In genomic region chr7:80681272-80681885, GRCh38 we compare ENCODE assay signal across 8 cellular contexts. TPM values are rescaled to one million over a fixed set of nuclear protein-coding genes. Genes with fewer than 3 reads are reported as not detected.
DNase-seq lines count a peak whose midpoint lies in the region; ATAC-seq, FAIRE-seq and TF ChIP-seq lines count a peak whose summit lies in the region.

No MANE protein-coding gene starts in this region.

- intact Hi-C loops in HepG2 (cut with micrococcal nuclease; ENCODE audit: unreplicated experiment), result loop anchor here (1.0 kb wide), 1 partner anchor 253 kb away; no protein-coding TSS in a partner anchor

- no peaks in the 10 kb centered on the region for H3K27me3 ChIP-seq in adipocyte (replicated peaks; ENCODE audit: control insufficient read depth, insufficient read depth, low read length)
- H3K27me3 ChIP-seq in HepG2 (ENCODE audit: control insufficient read depth in 1 of 2, insufficient read depth in 2 of 2, low read length in 2 of 2), result no peaks in the 10 kb centered on the region

- TF ChIP-seq POLR2A in A549 (IDR thresholded peaks at IDR 0.05; ENCODE audit: low read length), result no peak
- no peak for TF ChIP-seq POLR2A in GM18505 (IDR thresholded peaks at IDR 0.05; ENCODE audit: borderline replicate concordance, extremely low read depth, insufficient read depth, insufficient read length)
- TF ChIP-seq POLR2A in HepG2 (IDR thresholded peaks at IDR 0.05; ENCODE audit: insufficient read depth in 1 of 2, low read depth in 2 of 2, low read length in 2 of 2), result no peak
- TF ChIP-seq POLR2A in GM12892 (IDR thresholded peaks at IDR 0.05; ENCODE audit: low read depth, low read length), result no peak

- ATAC-seq in A549 (peak; percentile 94 to 97), GM18505 (IDR thresholded peaks at IDR 0.05; ENCODE audit: unreplicated experiment) (peak; percentile 73), HepG2 (peak; percentile 89), HG03469 (IDR thresholded peaks at IDR 0.05; ENCODE audit: unreplicated experiment) (no peak)

- H3K4me3 ChIP-seq in A549 (no peak overlapping the region), adipocyte (ENCODE audit: low read length) (no peak overlapping the region), HepG2 (replicated peaks in 1 of 3; ENCODE audit: insufficient read depth in 1 of 3, low read depth in 2 of 3, low read length in 3 of 3) (no peak overlapping the region)

- peak; percentile 78 for FAIRE-seq in A549 (lab: Jason Lieb, UNC)
- FAIRE-seq in HepG2 (lab: Jason Lieb, UNC), result peak; percentile 52
- FAIRE-seq in GM12892 (lab: Jason Lieb, UNC), result no peak

- no peak overlapping the region for H3K4me2 ChIP-seq in A549
- no peak overlapping the region for H3K4me2 ChIP-seq in HepG2 (ENCODE audit: low read depth, low read length)

- H3K9me3 ChIP-seq in A549 (no peaks in the 10 kb centered on the region), adipocyte (ENCODE audit: control insufficient read depth, low read length) (no peaks in the 10 kb centered on the region), HepG2 (ENCODE audit: low read length) (no peaks in the 10 kb centered on the region)

- in situ Hi-C loops in HepG2 (cut with HindIII; ENCODE audit: extremely low pct_ligation_motif_present, low pct_unique_long_range_greater_than_20kb), result no loop called here

- peak; percentile 46 to 54 for DNase-seq in A549 (ENCODE audit: low read depth in 1 of 2, low spot score in 1 of 2)
- DNase-seq in LHCN-M2 (ENCODE audit: low read depth), result peak; percentile 52
- peak; percentile 65 for DNase-seq in adipocyte (ENCODE audit: low read depth)
- peak; percentile 43 for DNase-seq in HepG2 (ENCODE audit: low spot score)
- DNase-seq in DMS79 treated with DMSO at 0.1 percent for 48 hours (lab: John Stamatoyannopoulos, UW), result no peak
- DNase-seq in GM12892 (ENCODE audit: insufficient read length), result no peak

- TF ChIP-seq CTCF in A549 (IDR thresholded peaks at IDR 0.05) (peak; percentile 60), HepG2 (CRISPR knock-in tag; IDR thresholded peaks at IDR 0.05) (peak; percentile 61)

- no peaks in the 10 kb centered on the region for H4K20me1 ChIP-seq in HepG2 (ENCODE audit: insufficient read depth, low read length)

- H3K27ac ChIP-seq in A549, result no peak overlapping the region
- no peak overlapping the region for H3K27ac ChIP-seq in HepG2 (ENCODE audit: extremely low read length, insufficient read depth, low read length)

- TF ChIP-seq EP300 in A549 (IDR thresholded peaks at IDR 0.05), result no peak
- no peak for TF ChIP-seq EP300 in HepG2 (IDR thresholded peaks at IDR 0.05; ENCODE audit: low read depth in 2 of 2, low read length in 2 of 2)
- TF ChIP-seq EP300 in HepG2 (CRISPR knock-in tag; IDR thresholded peaks at IDR 0.05; ENCODE audit: borderline replicate concordance), result no peak

- POLR2A ChIA-PET in A549 (lab: Yijun Ruan, JAX), result no interaction called here
- POLR2A ChIA-PET in HepG2 (lab: Yijun Ruan, JAX), result no interaction called here

- no TSS peak for BruUV-seq in HepG2 (replicated peaks; lab: Mats Ljungman, UMichigan)

- H3K4me1 ChIP-seq in A549 (peaks cover 8% of the 10 kb centered on the region; the same call in 2 of the 3 replicates), adipocyte (ENCODE audit: control insufficient read depth, insufficient read depth, low read length) (peaks cover 13% of the 10 kb centered on the region), HepG2 (ENCODE audit: insufficient read depth, low read length) (peaks cover 37% of the 10 kb centered on the region)

- CTCF ChIA-PET in A549 (lab: Yijun Ruan, JAX) (interaction anchor here (0.6 to 4.9 kb wide), 9 partner anchors 9 to 581 kb away, joined by 3 to 36 read pairs (median 3); no protein-coding TSS in a partner anchor), HepG2 (lab: Yijun Ruan, JAX; ENCODE audit: low intra/inter-chr PET ratio, low total read pairs) (interaction anchor here (1.6 kb wide), 1 partner anchor 252 kb away, joined by 10 read pairs; no protein-coding TSS in a partner anchor)

- H3K36me3 ChIP-seq in adipocyte (ENCODE audit: control insufficient read depth, insufficient read depth, low read length, severe bottlenecking), result peaks cover 25% of the 10 kb centered on the region
- H3K36me3 ChIP-seq in HepG2 (replicated peaks in 1 of 2; ENCODE audit: control insufficient read depth in 1 of 2, insufficient read depth in 2 of 2, low read length in 2 of 2), result no peaks in the 10 kb centered on the region

- TF ChIP-seq RAD21 in A549 (conservative IDR thresholded peaks at IDR 0.05 in 1 of 2, IDR thresholded peaks at IDR 0.05 in 1 of 2), result peak; percentile 58 to 64
- TF ChIP-seq RAD21 in HepG2 (CRISPR knock-in tag; IDR thresholded peaks at IDR 0.05), result no peak

- H3K79me2 ChIP-seq in HepG2 (ENCODE audit: insufficient read depth, low read length), result no peaks in the 10 kb centered on the region

- H3K9ac ChIP-seq in adipocyte (ENCODE audit: low read length) (no peak overlapping the region), HepG2 (ENCODE audit: insufficient read depth, low read depth, low read length) (no peak overlapping the region)

- H2AFZ ChIP-seq in HepG2 (ENCODE audit: low read length), result no peak overlapping the region

TF ChIP-seq in A549, 52 proteins besides CTCF, POLR2A, EP300 and RAD21:
- no peak for TF ChIP-seq KDM5A (IDR thresholded peaks at IDR 0.05)
- no peak for TF ChIP-seq FOSL2 (IDR thresholded peaks at IDR 0.05)
- no peak for TF ChIP-seq FOSL2 (CRISPR knock-in tag; IDR thresholded peaks at IDR 0.05)
- no peak for TF ChIP-seq USF2 (IDR thresholded peaks at IDR 0.05)
- TF ChIP-seq HEYL (CRISPR knock-in tag; IDR thresholded peaks at IDR 0.05), result no peak
- TF ChIP-seq SMC3 (IDR thresholded peaks at IDR 0.05), result peak; percentile 65
TF ChIP-seq in A549: peak in this region for 1.

TF ChIP-seq in HepG2, 621 proteins besides CTCF, POLR2A, EP300 and RAD21:
- peak; percentile 55 for TF ChIP-seq STAG1 (CRISPR knock-in tag; IDR thresholded peaks at IDR 0.05)
- TF ChIP-seq SMC3 (IDR thresholded peaks at IDR 0.05; ENCODE audit: low read length), result peak; percentile 47
- no peak for TF ChIP-seq RFX5 (IDR thresholded peaks at IDR 0.05; ENCODE audit: low read depth, low read length)
TF ChIP-seq in HepG2: peak in this region for 2.

RNA-seq across cellular contexts. Expression of gene CD36, which starts 42.9 kb away (rescaled TPM):
- 0.37 and 0.60 TPM in 2 replicates for polyA plus RNA-seq in A549 (2011; rRNA removed)
- 0.03 and 0.06 TPM in 2 replicates for polyA plus RNA-seq in A549 (2012; cell fraction: cytosol; rRNA removed)
- 0.02 TPM in 1 of 2 replicates, not detected in the other for polyA plus RNA-seq in A549 (2012; cell fraction: nucleus; rRNA removed)
- polyA plus RNA-seq in A549 (2017; fragmentation: RNase III; extraction: RNeasy Plus Mini Kit Qiagen cat#74134 plus additional on column Dnase treatment), result 0.11 to 0.13 TPM (median 0.12 TPM) in 3 replicates
- 0.04 TPM in 1 of 2 replicates, not detected in the other for polyA minus RNA-seq in A549 (2011; rRNA and poly(A)+ RNA removed)
- 5.4 and 7.9 TPM in 2 replicates for total RNA-seq in LHCN-M2 (2014; rRNA removed)
- 1.7 TPM for polyA plus RNA-seq in LHCN-M2 (2012)
- total RNA-seq in HepG2 (2016; rRNA removed; fragmentation: Illumina TruSeq; extraction: Trizol), result 3.4 and 4.8 TPM in 2 replicates
- total RNA-seq in HepG2 (2016; cell fraction: cytosol; rRNA removed; fragmentation: Illumina TruSeq; extraction: Trizol; ENCODE audit: low read depth), result 0.61 and 0.88 TPM in 2 replicates
- total RNA-seq in HepG2 (2016; cell fraction: insoluble cytoplasmic fraction; rRNA removed; fragmentation: Illumina TruSeq; extraction: Trizol), result 2.4 and 4.7 TPM in 2 replicates
- 1.3 and 1.5 TPM in 2 replicates for total RNA-seq in HepG2 (2016; cell fraction: membrane; rRNA removed; fragmentation: Illumina TruSeq; extraction: Trizol)
- total RNA-seq in HepG2 (2016; cell fraction: nucleus; rRNA removed; fragmentation: Illumina TruSeq; extraction: Trizol), result 6.2 and 8.1 TPM in 2 replicates
- 1.9 and 2.8 TPM in 2 replicates for polyA plus RNA-seq in HepG2 (2011; rRNA removed)
- 1.1 and 1.4 TPM in 2 replicates for polyA plus RNA-seq in HepG2 (2011; cell fraction: cytosol; rRNA removed)
- polyA plus RNA-seq in HepG2 (2011; cell fraction: nucleus; rRNA removed), result 0.93 and 1.5 TPM in 2 replicates
- 2.1 and 4.0 TPM in 2 replicates for polyA plus RNA-seq in HepG2 (2012)
- 0.34 and 0.44 TPM in 2 replicates for polyA plus RNA-seq in HepG2 (2016; cell fraction: cytosol; fragmentation: Illumina TruSeq; extraction: Trizol; ENCODE audit: low read depth)
- 1.2 and 1.7 TPM in 2 replicates for polyA plus RNA-seq in HepG2 (2016; cell fraction: insoluble cytoplasmic fraction; fragmentation: Illumina TruSeq; extraction: Trizol; ENCODE audit: low read depth)
- 0.30 and 0.38 TPM in 2 replicates for polyA plus RNA-seq in HepG2 (2016; cell fraction: membrane; fragmentation: Illumina TruSeq; extraction: Trizol; ENCODE audit: low read depth)
- polyA plus RNA-seq in HepG2 (2016; cell fraction: nucleus; fragmentation: Illumina TruSeq; extraction: Trizol; ENCODE audit: insufficient read depth, low read depth), result 4.3 TPM in 2 replicates
- polyA minus RNA-seq in HepG2 (2011; rRNA and poly(A)+ RNA removed; ENCODE audit: low replicate concordance), result 0.05 and 2.6 TPM in 2 replicates
- polyA minus RNA-seq in HepG2 (2011; cell fraction: cytosol; rRNA and poly(A)+ RNA removed), result 1.4 and 3.9 TPM in 2 replicates
- 5.0 and 6.0 TPM in 2 replicates for polyA minus RNA-seq in HepG2 (2011; cell fraction: nucleus; rRNA and poly(A)+ RNA removed)
- not detected for polyA plus RNA-seq in GM12892 (2012; ENCODE audit: missing spikeins)

Comparison
In these comparisons a context has a peak if more than half of its experiments do, and no peak if none do; other contexts are left out.
1. DNase-seq: peak in A549 (2 of 2), LHCN-M2 (single experiment), adipocyte (single experiment) and HepG2 (single experiment); none in DMS79 treated with DMSO at 0.1 percent for 48 hours (single experiment) and GM12892 (single experiment).
2. Of the 38 proteins assayed by ChIP-seq in both HepG2 and A549: peak only in HepG2: none; only in A549: RAD21; in both: CTCF and SMC3; in neither: 35.